ENCODE assay signal across 7 cellular contexts in genomic region chr7:150753826-150754603, GRCh38. TPM values are rescaled to one million over a fixed set of nuclear protein-coding genes. Genes with fewer than 3 reads are reported as not detected.
DNase-seq lines count a peak whose midpoint lies in the region; ATAC-seq and TF ChIP-seq lines count a peak whose summit lies in the region.

No MANE protein-coding gene starts in this region.

- ATAC-seq in HG02885 (IDR thresholded peaks at IDR 0.05; ENCODE audit: poor library complexity, unreplicated experiment): peak; percentile 51
- no peak for ATAC-seq in T-helper 17 cell
- ATAC-seq in left lobe of liver: peak; percentile 46

- DNase-seq in T-helper 17 cell (no peak), left lobe of liver (ENCODE audit: low spot score) (no peak), ureter (ENCODE audit: low spot score) (no peak), NCI-H1417 treated with DMSO at 0.1 percent for 48 hours (lab: John Stamatoyannopoulos, UW) (no peak)
- no peak for DNase-seq in activated effector memory CD4-positive, alpha-beta T cell treated with Interleukin-2 at 50 U/mL for 16 hours

- TF ChIP-seq CTCF in GM12874 (IDR thresholded peaks at IDR 0.05; ENCODE audit: insufficient read depth, low read depth, low read length): peak; percentile 39; the same call in 1 of the 2 replicates

- H3K4me1 Mint-ChIP-seq in T-helper 17 cell: peaks cover 34% of the 10 kb centered on the region

- no peak overlapping the region for H3K4me3 Mint-ChIP-seq in T-helper 17 cell

- no peaks in the 10 kb centered on the region for H3K27me3 Mint-ChIP-seq in T-helper 17 cell

- H3K9me3 ChIP-seq in T-helper 17 cell (ENCODE audit: control insufficient read depth, low read length, poor library complexity, severe bottlenecking): no peaks in the 10 kb centered on the region

- no peaks in the 10 kb centered on the region for H3K36me3 Mint-ChIP-seq in T-helper 17 cell (ENCODE audit: low read depth)

- peak overlapping the region; percentile 82 for H3K27ac Mint-ChIP-seq in T-helper 17 cell

RNA-seq across cellular contexts. Expression of gene GIMAP5, which starts 16.8 kb away (rescaled TPM):
- total RNA-seq in T-helper 17 cell: 10 to 100 TPM; 44.1 to 65.3 TPM
- total RNA-seq in left lobe of liver: 3.7 TPM
- 19.2 TPM for total RNA-seq in ureter

RNA-seq across cellular contexts. Expression of gene GIMAP1, which starts 37.6 kb away (rescaled TPM):
- total RNA-seq in T-helper 17 cell (10 to 100 TPM; 14.1 to 23.0 TPM), left lobe of liver (1.4 TPM), ureter (3.5 TPM)

RNA-seq across cellular contexts. Expression of gene TMEM176B, which starts 46.1 kb away (rescaled TPM):
- total RNA-seq in T-helper 17 cell: not detected
- 906 TPM for total RNA-seq in left lobe of liver
- 32.7 TPM for total RNA-seq in ureter

RNA-seq across cellular contexts. Expression of gene TMEM176A, which starts 46.6 kb away (rescaled TPM):
- total RNA-seq in T-helper 17 cell: under 1 TPM in 1 of 2 donors, not detected in 1; 0.20 TPM
- 449 TPM for total RNA-seq in left lobe of liver
- total RNA-seq in ureter: 30.7 TPM

Comparison
In these comparisons a context has a peak if more than half of its experiments do, and no peak if none do; other contexts are left out.
1. RNA of gene TMEM176B, which starts 46.1 kb away (total RNA-seq): 906 TPM in left lobe of liver (single experiment) and 32.7 TPM in ureter (single experiment); not detected in T-helper 17 cell; every median in the first group is over 10 times any median in the second.